18 cellular contexts compared by ENCODE assay signal in the genomic region with DNA sequence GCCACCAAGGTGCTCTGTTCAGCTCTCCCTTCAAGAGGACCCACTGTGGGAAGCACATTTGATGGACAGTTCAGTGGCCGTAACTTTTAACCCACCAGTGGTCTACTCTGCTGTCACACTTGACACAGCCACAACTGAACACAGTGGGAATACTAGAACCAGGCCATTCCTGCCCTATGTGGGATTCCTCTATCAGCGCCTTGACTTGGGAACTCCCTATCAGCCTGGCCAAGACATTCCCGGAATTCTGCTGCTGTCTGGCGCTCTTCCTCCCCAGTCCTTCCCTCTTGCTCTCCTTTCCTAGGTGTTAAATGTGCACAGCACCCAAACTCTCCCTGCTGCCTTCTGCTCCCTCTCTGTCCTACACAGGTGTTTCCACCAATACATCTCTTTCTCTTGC. TPM values are rescaled to one million over a fixed set of nuclear protein-coding genes. Genes with fewer than 3 reads are reported as not detected.
DNase-seq lines count a peak whose midpoint lies in the region; ATAC-seq and TF ChIP-seq lines count a peak whose summit lies in the region.
"Had no signal": no experiment of that assay in that cellular context is flagged by ENCODE, and none has a peak within 500 bp of the region (broad histone marks: within the 10 kb centered on the region; RNA-seq: fewer than 3 reads in every experiment).

No MANE protein-coding gene starts in this region.

- no peak overlapping the region for H3K9ac ChIP-seq in mesenchymal stem cell (ENCODE audit: low read length)
- H3K9ac ChIP-seq: BLaER1 had no signal

- no peak overlapping the region for H4K91ac ChIP-seq in mesenchymal stem cell (ENCODE audit: low read length)

- H2BK5ac ChIP-seq in mesenchymal stem cell (ENCODE audit: low read depth, low read length, poor library complexity, severe bottlenecking), result no peak overlapping the region

- H3K4me3 ChIP-seq in mesenchymal stem cell (ENCODE audit: insufficient read depth in 1 of 2, low read depth in 1 of 2, low read length in 2 of 2), result no peak overlapping the region
- H3K4me3 ChIP-seq in testis, result no peak overlapping the region
- H3K4me3 ChIP-seq: BLaER1, PC-9 had no signal

- H3K9me3 ChIP-seq in mesenchymal stem cell (ENCODE audit: control insufficient read depth, low read length) (no peaks in the 10 kb centered on the region), testis (no peaks in the 10 kb centered on the region)
- H3K9me3 ChIP-seq: BLaER1 had no signal

- no peaks in the 10 kb centered on the region for H3K79me1 ChIP-seq in mesenchymal stem cell (replicated peaks; ENCODE audit: low read length, poor library complexity, severe bottlenecking)

- H3K27ac ChIP-seq in mesenchymal stem cell (ENCODE audit: low read length, poor library complexity, severe bottlenecking) (no peak overlapping the region), testis (no peak overlapping the region)
- H3K27ac ChIP-seq: BLaER1, PC-9 had no signal

- no peak overlapping the region for H3K4ac ChIP-seq in mesenchymal stem cell (ENCODE audit: low read depth in 1 of 2, low read length in 2 of 2)

- no peaks in the 10 kb centered on the region for H3K36me3 ChIP-seq in mesenchymal stem cell (ENCODE audit: control insufficient read depth in 1 of 2, insufficient read depth in 2 of 2, low read depth in 1 of 2, low read length in 2 of 2)
- H3K36me3 ChIP-seq in testis (ENCODE audit: low read depth, missing control alignments), result no peaks in the 10 kb centered on the region
- H3K36me3 ChIP-seq: BLaER1 had no signal

- H3K27me3 ChIP-seq in mesenchymal stem cell (ENCODE audit: control insufficient read depth in 1 of 2, insufficient read depth in 1 of 2, low read length in 2 of 2), result peaks cover 0 to 7% of the 10 kb centered on the region in 2 experiments
- no peaks in the 10 kb centered on the region for H3K27me3 ChIP-seq in testis
- H3K27me3 ChIP-seq: BLaER1 had no signal

- H3K4me1 ChIP-seq in mesenchymal stem cell (ENCODE audit: control insufficient read depth, insufficient read depth, low read depth, low read length) (peaks cover 2% of the 10 kb centered on the region), testis (peaks cover 3% of the 10 kb centered on the region)

- no peak overlapping the region for H3K4me2 ChIP-seq in mesenchymal stem cell (ENCODE audit: low read length, poor library complexity, severe bottlenecking)
- H3K4me2 ChIP-seq: BLaER1, PC-9 had no signal

- no peak overlapping the region for H2BK12ac ChIP-seq in mesenchymal stem cell (ENCODE audit: low read length in 2 of 2)

- intact Hi-C loops in testis (cut with DNase I; ENCODE audit: low total_unique reads), result no loop called here

- H3K18ac ChIP-seq in mesenchymal stem cell (ENCODE audit: low read depth in 1 of 2, low read length in 2 of 2), result no peak overlapping the region

- no peak for TF ChIP-seq CTCF in testis (IDR thresholded peaks at IDR 0.05)

- H3K23ac ChIP-seq in mesenchymal stem cell (ENCODE audit: low read length in 2 of 2), result no peak overlapping the region

- H2BK120ac ChIP-seq in mesenchymal stem cell (ENCODE audit: low read depth, low read length), result no peak overlapping the region

- DNase-seq in ELF-1 (ENCODE audit: low read depth, low spot score) (peak; percentile 49), astrocyte of the hippocampus (ENCODE audit: low read depth, low spot score) (peak; percentile 16), mesenchymal stem cell (peak; percentile 12), testis (peak; percentile 38), erythroblast (lab: John Stamatoyannopoulos, UW) (no peak)
- no peak for DNase-seq in stimulated activated naive CD8-positive, alpha-beta T cell treated with anti-CD3 and anti-CD28 coated beads, Interleukin-15, Interleukin-2, amounts not matched to agents 100 U/mL and 50 U/mL, for 24 hours
- DNase-seq: CD8-positive, alpha-beta memory T cell; DMS79 treated with DMSO at 0.1 percent for 48 hours; GDM1; GOT3; KBM-7; NCI-H1436 treated with DMSO at 0.1 percent for 48 hours; NCI-H2029 treated with DMSO at 0.1 percent for 48 hours; NCI-H510A; NCI-H774 had no signal

- no peak overlapping the region for H3K14ac ChIP-seq in mesenchymal stem cell (ENCODE audit: low read length in 2 of 2)

- no peak overlapping the region for H4K8ac ChIP-seq in mesenchymal stem cell (ENCODE audit: low read length)

- 70% methylated on average over 4 of the region's 4 CpGs for WGBS in mesenchymal stem cell
- WGBS in testis, 2 donors, result 51 to 54% methylated on average over 3 to 4 of the region's 4 CpGs

- no peak overlapping the region for H2AK5ac ChIP-seq in mesenchymal stem cell (ENCODE audit: low read length, severe bottlenecking)

- no peak for ATAC-seq in HG02973 (IDR thresholded peaks at IDR 0.05; ENCODE audit: unreplicated experiment)
- ATAC-seq in stimulated activated naive CD8-positive, alpha-beta T cell treated with anti-CD3 and anti-CD28 coated beads, Interleukin-15, Interleukin-2, amounts not matched to agents 100 U/mL and 50 U/mL, for 24 hours, result no peak

- TF ChIP-seq POLR2A in testis (IDR thresholded peaks at IDR 0.05), result no peak
- no peak for TF ChIP-seq POLR2A in erythroblast (IDR thresholded peaks at IDR 0.05; ENCODE audit: low read length)

- no peak overlapping the region for H2AFZ ChIP-seq in mesenchymal stem cell (ENCODE audit: low read depth, low read length)
- H2AFZ ChIP-seq: PC-9 had no signal

- H2BK15ac ChIP-seq in mesenchymal stem cell (ENCODE audit: low read depth, poor library complexity, severe bottlenecking), result no peak overlapping the region

RNA-seq across cellular contexts. Expression of gene SH3PXD2B, which starts 23.1 kb away (rescaled TPM):
- polyA plus RNA-seq in mesenchymal stem cell (2013, experiment 1 of 2), result 25.7 TPM
- 23.0 TPM for polyA plus RNA-seq in mesenchymal stem cell (2013, experiment 2 of 2)
- 10 to 100 TPM; 18.3 to 29.4 TPM for total RNA-seq in testis
- polyA plus RNA-seq in testis (ENCODE audit: insufficient read depth, low read depth, low replicate concordance), result 20.2 TPM
- polyA plus RNA-seq: CD8-positive, alpha-beta memory T cell had no signal

Comparison
In these comparisons a context has a peak if more than half of its experiments do, and no peak if none do; other contexts are left out.
1. DNase-seq: peak in ELF-1 (single experiment), astrocyte of the hippocampus (single experiment), mesenchymal stem cell (single experiment) and testis (single experiment); none in erythroblast (0 of 2) and stimulated activated naive CD8-positive, alpha-beta T cell treated with anti-CD3 and anti-CD28 coated beads, Interleukin-15, Interleukin-2, amounts not matched to agents 100 U/mL and 50 U/mL, for 24 hours (single experiment).